11 cellular contexts compared by ENCODE assay signal in genomic region chr7:114083714-114084113, GRCh38.
DNase-seq lines count a peak whose midpoint lies in the region; FAIRE-seq and TF ChIP-seq lines count a peak whose summit lies in the region.
"Had no signal": no experiment of that assay in that cellular context is flagged by ENCODE, and none has a peak within 500 bp of the region (broad histone marks: within the 10 kb centered on the region; RNA-seq: fewer than 3 reads in every experiment).

No MANE protein-coding gene starts in this region.

- H2BK15ac ChIP-seq in H1 (ENCODE audit: low read length) = no peak overlapping the region

- POLR2A ChIA-PET in CD8-positive, alpha-beta memory T cell (lab: Charles Lee) = no interaction called here
- POLR2A ChIA-PET in H1 (lab: Charles Lee; ENCODE audit: partially characterized antibody) = interaction anchor here (0.5 to 0.7 kb wide), 2 partner anchors 87 to 840 kb away, joined by 3 read pairs; no protein-coding TSS in a partner anchor

- H3K36me3 Mint-ChIP-seq in CD8-positive, alpha-beta memory T cell = no peaks in the 10 kb centered on the region
- no peaks in the 10 kb centered on the region for H3K36me3 Mint-ChIP-seq in nephron (ENCODE audit: low read depth)

- H3K9me3 ChIP-seq in CD8-positive, alpha-beta memory T cell (ENCODE audit: low read length) = no peaks in the 10 kb centered on the region
- H3K9me3 ChIP-seq in H1 (ENCODE audit: insufficient read depth in 2 of 2, low read depth in 1 of 2, low read length in 1 of 2) = no peaks in the 10 kb centered on the region

- no peak overlapping the region for H4K5ac ChIP-seq in H1 (ENCODE audit: insufficient read length, low read depth, low read length)

- H3K36me3 ChIP-seq in CD8-positive, alpha-beta memory T cell (ENCODE audit: insufficient read depth, low read length) = no peaks in the 10 kb centered on the region
- H3K36me3 ChIP-seq in H1 (ENCODE audit: control insufficient read depth in 2 of 4, insufficient read depth in 4 of 4, low read length in 3 of 4) = no peaks in the 10 kb centered on the region; a peak in 1 of 8 replicates

- H4K8ac ChIP-seq in H1 (ENCODE audit: extremely low read depth, insufficient read depth, low read length) = no peak overlapping the region

- H2BK12ac ChIP-seq in H1 (ENCODE audit: low read depth, low read length) = no peak overlapping the region

- TF ChIP-seq EP300 in H1 (IDR thresholded peaks at IDR 0.05; ENCODE audit: borderline replicate concordance in 1 of 2, low read depth in 2 of 2, low read length in 2 of 2) = no peak

- peaks cover 73 to 82% of the 10 kb centered on the region in 2 donors for H3K27me3 Mint-ChIP-seq in CD8-positive, alpha-beta memory T cell
- H3K27me3 Mint-ChIP-seq in nephron (ENCODE audit: low read depth) = peaks cover 74% of the 10 kb centered on the region

- H3K79me1 ChIP-seq in H1 (ENCODE audit: low read depth, low read length) = no peaks in the 10 kb centered on the region

- no peak overlapping the region for H3K56ac ChIP-seq in H1 (replicated peaks; ENCODE audit: insufficient read length, low read depth, low read length)

- no peak overlapping the region for H2BK20ac ChIP-seq in H1 (ENCODE audit: low read length)

- H3K9me3 Mint-ChIP-seq in CD8-positive, alpha-beta memory T cell = peaks cover 0 to 4% (median 0%) of the 10 kb centered on the region in 5 donors
- H3K9me3 Mint-ChIP-seq in nephron = no peaks in the 10 kb centered on the region
- H3K9me3 Mint-ChIP-seq: dendritic cell treated with granulocyte-macrophage colony-stimulating factor and Interleukin-4, amounts not matched to agents 40 ng/mL and 50 ng/mL, for 4 days had no signal

- peak overlapping the region; percentile 67 to 87 (median 73) for H3K4me3 Mint-ChIP-seq in CD8-positive, alpha-beta memory T cell
- peak overlapping the region; percentile 85 to 88 (median 88) for H3K4me3 Mint-ChIP-seq in nephron

- no peak for DNase-seq in CD8-positive, alpha-beta memory T cell
- DNase-seq in Kasumi-1 (lab: John Stamatoyannopoulos, UW) = peak; percentile 11 to 23
- DNase-seq in H1 (ENCODE audit: low read depth in 1 of 2, low spot score in 2 of 2) = no peak
- no peak for DNase-seq in activated CD4-positive, CD25-positive, alpha-beta regulatory T cell (lab: John Stamatoyannopoulos, UW)
- no peak for DNase-seq in T-helper 2 cell
- no peak for DNase-seq in cerebellar cortex (ENCODE audit: low spot score)
- no peak for DNase-seq in urothelium cell line (ENCODE audit: low spot score)
- DNase-seq: activated CD4-positive, alpha-beta T cell treated with anti-CD3 and anti-CD28 coated beads for 48 hours; NCI-H82 had no signal

- H3K27ac ChIP-seq in CD8-positive, alpha-beta memory T cell (ENCODE audit: low read depth, low read length) = no peak overlapping the region
- H3K27ac ChIP-seq in H1 (ENCODE audit: low read depth, low read length) = no peak overlapping the region

- H3K18ac ChIP-seq in H1 (ENCODE audit: extremely low read depth, low read length) = no peak overlapping the region

- no peak overlapping the region for H2AK5ac ChIP-seq in H1 (ENCODE audit: low read depth, low read length)

- H2BK5ac ChIP-seq in H1 (ENCODE audit: low read depth, low read length) = no peak overlapping the region

- H3K79me2 ChIP-seq in H1 (ENCODE audit: control insufficient read depth in 1 of 2, insufficient read depth in 2 of 2, low read length in 2 of 2) = no peaks in the 10 kb centered on the region

- no peak overlapping the region for H3K4ac ChIP-seq in H1 (replicated peaks; ENCODE audit: insufficient read length, low read depth, low read length)

- peaks cover 8% of the 10 kb centered on the region for H3K4me1 ChIP-seq in CD8-positive, alpha-beta memory T cell (ENCODE audit: insufficient read depth, low read length)
- H3K4me1 ChIP-seq in H1 (replicated peaks in 1 of 4; ENCODE audit: control insufficient read depth in 3 of 4, insufficient read depth in 4 of 4, low read length in 3 of 4) = peaks cover 3 to 12% (median 7%) of the 10 kb centered on the region in 4 experiments

- TF ChIP-seq POLR2A in H1 (IDR thresholded peaks at IDR 0.05; ENCODE audit: control extremely low read depth in 1 of 2, low read depth in 2 of 2, low read length in 2 of 2) = no peak

- TF ChIP-seq CTCF in H1 (IDR thresholded peaks at IDR 0.05; ENCODE audit: control extremely low read depth in 1 of 3, insufficient read depth in 1 of 3, low read depth in 1 of 3, low read length in 3 of 3) (no peak), nephron (IDR thresholded peaks at IDR 0.05; ENCODE audit: unreplicated experiment in 3 of 3) (no peak)

- no peak overlapping the region for H3K9ac ChIP-seq in H1 (replicated peaks in 1 of 4; ENCODE audit: extremely low read depth in 1 of 4, low read depth in 3 of 4, low read length in 3 of 4)

- no peak for FAIRE-seq in H1 (lab: Jason Lieb, UNC)
- FAIRE-seq in urothelium cell line (lab: Jason Lieb, UNC) = no peak

- H3K23me2 ChIP-seq in H1 (ENCODE audit: low read depth, low read length) = peaks cover 40% of the 10 kb centered on the region

- H4K91ac ChIP-seq in H1 (replicated peaks; ENCODE audit: insufficient read length, low read length) = no peak overlapping the region

- no peak overlapping the region for H3K4me3 ChIP-seq in CD8-positive, alpha-beta memory T cell (ENCODE audit: low read length)
- peak overlapping the region in 3 of 4 experiments; percentile 62 to 71 (median 67); a peak in 6 of 8 replicates for H3K4me3 ChIP-seq in H1 (ENCODE audit: extremely low read depth in 1 of 4, insufficient read depth in 2 of 4, low read depth in 3 of 4, low read length in 4 of 4)

- H4K20me1 ChIP-seq in H1 (replicated peaks in 1 of 2; ENCODE audit: control insufficient read depth in 1 of 2, insufficient read depth in 2 of 2, low read length in 2 of 2) = no peaks in the 10 kb centered on the region

- peak overlapping the region in 2 of 8 donors; percentile 36 to 44 for H3K27ac Mint-ChIP-seq in CD8-positive, alpha-beta memory T cell
- peak overlapping the region; percentile 96 to 98 (median 97) for H3K27ac Mint-ChIP-seq in nephron
- H3K27ac Mint-ChIP-seq: dendritic cell treated with granulocyte-macrophage colony-stimulating factor and Interleukin-4, amounts not matched to agents 40 ng/mL and 50 ng/mL, for 4 days had no signal

- TF ChIP-seq RAD21 in H1 (IDR thresholded peaks at IDR 0.05 in 1 of 2, conservative IDR thresholded peaks at IDR 0.05 in 1 of 2; ENCODE audit: low read depth in 2 of 2, low read length in 2 of 2) = no peak

- H3K4me2 ChIP-seq in H1 (ENCODE audit: insufficient read depth in 1 of 2, low read depth in 2 of 2, low read length in 2 of 2) = peak overlapping the region; percentile 83 to 100

- 2% methylated on average over 14 of the region's 14 CpGs; no CpG with 5 or more reads in 1 of the 2 experiments for WGBS in H1 (ENCODE audit: extremely low coverage in 1 of 2, insufficient coverage in 1 of 2, insufficient read length in 1 of 2, insufficient replicate concordance in 2 of 2, low coverage in 1 of 2, low lambda C conversion rate in 2 of 2, missing lambda C conversion rate in 1 of 2), 2 experiments

- H3K23ac ChIP-seq in H1 (ENCODE audit: insufficient read length) = no peak overlapping the region

- 0 out of 2 replicates have a peak overlapping the region, but pooled peaks have one; percentile 18 for H2AFZ ChIP-seq in H1 (ENCODE audit: low read length)

- peaks cover 42 to 58% (median 51%) of the 10 kb centered on the region in 3 donors for H3K4me1 Mint-ChIP-seq in CD8-positive, alpha-beta memory T cell
- H3K4me1 Mint-ChIP-seq in nephron = peaks cover 37% of the 10 kb centered on the region

- H3K27me3 ChIP-seq in CD8-positive, alpha-beta memory T cell (ENCODE audit: insufficient read depth, low read length, poor library complexity, severe bottlenecking) = peaks cover 30% of the 10 kb centered on the region
- H3K27me3 ChIP-seq in H1 (replicated peaks in 1 of 4; ENCODE audit: control insufficient read depth in 3 of 4, extremely low read depth in 1 of 4, insufficient read depth in 3 of 4, low read length in 3 of 4) = peaks cover 34 to 68% (median 56%) of the 10 kb centered on the region in 4 experiments; a peak in 6 of 7 replicates

- no peak overlapping the region for H3K14ac ChIP-seq in H1 (ENCODE audit: insufficient read length)

- CTCF ChIA-PET in CD8-positive, alpha-beta memory T cell (lab: Charles Lee) = no interaction called here
- CTCF ChIA-PET in H1 (lab: Charles Lee; ENCODE audit: partially characterized antibody) = interaction anchor here (0.8 to 3.6 kb wide), 7 partner anchors 8 to 578 kb away, joined by 3 to 26 read pairs (median 3); no protein-coding TSS in a partner anchor

- no peak overlapping the region for H2BK120ac ChIP-seq in H1 (replicated peaks; ENCODE audit: low read depth, low read length)

TF ChIP-seq in H1, 55 proteins besides CTCF, POLR2A, EP300 and RAD21 (continues in another document):
- TF ChIP-seq TCF12 (IDR thresholded peaks at IDR 0.05; ENCODE audit: low read depth, low read length) (no peak), EZH2 (IDR thresholded peaks at IDR 0.05; ENCODE audit: low read depth, low read length, severe bottlenecking) (peak; percentile 33)

Comparison
In these comparisons a context has a peak if more than half of its experiments do, and no peak if none do; other contexts are left out.
1. DNase-seq: peak in Kasumi-1 (2 of 2); none in CD8-positive, alpha-beta memory T cell (0 of 5), H1 (0 of 2), activated CD4-positive, CD25-positive, alpha-beta regulatory T cell (0 of 4), T-helper 2 cell (0 of 5), cerebellar cortex (single experiment) and urothelium cell line (single experiment).